In the genomic region with DNA sequence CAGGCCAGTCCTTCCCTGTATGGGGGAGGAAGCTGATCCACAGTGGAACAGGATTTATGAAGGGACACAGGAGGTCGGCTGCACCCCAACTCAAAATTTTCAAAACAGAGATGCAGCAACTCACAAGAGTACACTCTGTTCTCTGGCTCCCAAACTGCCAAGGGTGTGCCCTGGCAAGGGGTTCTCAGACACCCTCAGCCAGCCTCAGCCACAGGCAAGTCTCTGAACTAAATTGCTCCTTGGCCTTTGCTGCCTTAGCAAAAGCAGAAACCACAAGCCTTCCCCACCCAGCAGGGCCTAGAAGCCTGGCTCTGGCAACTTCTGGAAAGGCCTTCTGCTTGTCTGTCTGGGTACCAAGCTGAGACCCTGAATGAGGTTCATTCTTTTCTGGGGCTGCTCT, we compare ENCODE assay signal across 13 cellular contexts. TPM values are rescaled to one million over a fixed set of nuclear protein-coding genes. Genes with fewer than 3 reads are reported as not detected.
A peak's percentile ranks its signal among the peaks of the same experiment; 100 is the strongest.
DNase-seq lines count a peak whose midpoint lies in the region; ATAC-seq, FAIRE-seq and TF ChIP-seq lines count a peak whose summit lies in the region.
"Had no signal": no experiment of that assay in that cellular context is flagged by ENCODE, and none has a peak within 500 bp of the region (broad histone marks: within the 10 kb centered on the region; RNA-seq: fewer than 3 reads in every experiment).

No MANE protein-coding gene starts in this region.

- H3K4me2 ChIP-seq in HepG2 (ENCODE audit: low read depth, low read length), result no peak overlapping the region

- no peaks in the 10 kb centered on the region for H3K9me3 ChIP-seq in right lobe of liver
- no peaks in the 10 kb centered on the region for H3K9me3 ChIP-seq in HepG2 (ENCODE audit: low read length)
- no peaks in the 10 kb centered on the region for H3K9me3 ChIP-seq in left ventricle myocardium inferior (replicated peaks)
- no peaks in the 10 kb centered on the region for H3K9me3 ChIP-seq in aorta (ENCODE audit: control insufficient read depth, low read length)

- TF ChIP-seq CTCF in right lobe of liver (IDR thresholded peaks at IDR 0.05) (no peak), HepG2 (CRISPR knock-in tag; IDR thresholded peaks at IDR 0.05) (no peak), left ventricle myocardium inferior (IDR thresholded peaks at IDR 0.05; ENCODE audit: borderline replicate concordance) (no peak)

- no peaks in the 10 kb centered on the region for H4K20me1 ChIP-seq in HepG2 (ENCODE audit: insufficient read depth, low read length)

- FAIRE-seq in HepG2 (lab: Jason Lieb, UNC), result no peak
- FAIRE-seq: astrocyte, small intestine had no signal

- no peak overlapping the region for H3K4me3 Mint-ChIP-seq in stimulated activated effector memory CD8-positive, alpha-beta T cell treated with anti-CD3 and anti-CD28 coated beads, Interleukin-12 subunit alpha, Interleukin-12 subunit beta, amount 100 ng/mL, for 72 hours
- H3K4me3 Mint-ChIP-seq: activated T-cell treated with anti-CD3 and anti-CD28 coated beads, Interleukin-2, amount 50 U/mL, for 72 hours had no signal

- H3K4me1 Mint-ChIP-seq in stimulated activated effector memory CD8-positive, alpha-beta T cell treated with anti-CD3 and anti-CD28 coated beads, Interleukin-12 subunit alpha, Interleukin-12 subunit beta, amount 100 ng/mL, for 72 hours, result peaks cover 3% of the 10 kb centered on the region

- H3K79me2 ChIP-seq in HepG2 (ENCODE audit: insufficient read depth, low read length), result no peaks in the 10 kb centered on the region

- H3K27me3 ChIP-seq in right lobe of liver (no peaks in the 10 kb centered on the region), HepG2 (ENCODE audit: control insufficient read depth in 1 of 2, insufficient read depth in 2 of 2, low read length in 2 of 2) (peaks cover 19 to 54% of the 10 kb centered on the region in 2 experiments; a peak in 2 of 5 replicates), left ventricle myocardium inferior (ENCODE audit: low read depth) (no peaks in the 10 kb centered on the region), aorta (ENCODE audit: control insufficient read depth in 1 of 2, insufficient read depth in 2 of 2, low read length in 1 of 2) (no peaks in the 10 kb centered on the region)

- no peaks in the 10 kb centered on the region for H3K9me3 Mint-ChIP-seq in stimulated activated effector memory CD8-positive, alpha-beta T cell treated with anti-CD3 and anti-CD28 coated beads, Interleukin-12 subunit alpha, Interleukin-12 subunit beta, amount 100 ng/mL, for 72 hours

- H3K27ac Mint-ChIP-seq in stimulated activated effector memory CD8-positive, alpha-beta T cell treated with anti-CD3 and anti-CD28 coated beads, Interleukin-12 subunit alpha, Interleukin-12 subunit beta, amount 100 ng/mL, for 72 hours, result no peak overlapping the region
- H3K27ac Mint-ChIP-seq: activated T-cell treated with anti-CD3 and anti-CD28 coated beads, Interleukin-2, amount 50 U/mL, for 72 hours had no signal

- H3K27ac ChIP-seq in right lobe of liver, result no peak overlapping the region
- H3K27ac ChIP-seq in HepG2 (ENCODE audit: extremely low read length, insufficient read depth, low read length), result no peak overlapping the region
- peak overlapping the region; percentile 72 for H3K27ac ChIP-seq in left ventricle myocardium inferior (replicated peaks)
- H3K27ac ChIP-seq in aorta (ENCODE audit: low read depth in 1 of 2, low read length in 2 of 2), result peak overlapping the region in 1 of 2 donors; percentile 43

- no peaks in the 10 kb centered on the region for H3K36me3 Mint-ChIP-seq in stimulated activated effector memory CD8-positive, alpha-beta T cell treated with anti-CD3 and anti-CD28 coated beads, Interleukin-12 subunit alpha, Interleukin-12 subunit beta, amount 100 ng/mL, for 72 hours

- TF ChIP-seq POLR2A in right lobe of liver (IDR thresholded peaks at IDR 0.05), result no peak
- no peak for TF ChIP-seq POLR2A in HepG2 (IDR thresholded peaks at IDR 0.05; ENCODE audit: insufficient read depth in 1 of 2, low read depth in 2 of 2, low read length in 2 of 2)

- no peak overlapping the region for H3K9ac ChIP-seq in HepG2 (ENCODE audit: insufficient read depth, low read depth, low read length)

- DNase-seq in right lobe of liver, result no peak
- DNase-seq in HepG2 (ENCODE audit: low spot score), result no peak
- no peak for DNase-seq in left ventricle myocardium inferior
- peak; percentile 93 for DNase-seq in posterior vena cava (ENCODE audit: low spot score)
- DNase-seq in aorta, result peak in 1 of 2 donors; percentile 69
- DNase-seq in NCI-H187 treated with DMSO at 0.1 percent for 48 hours (lab: John Stamatoyannopoulos, UW), result no peak
- no peak for DNase-seq in stimulated activated effector memory CD8-positive, alpha-beta T cell treated with anti-CD3 and anti-CD28 coated beads, Interleukin-12 subunit alpha, Interleukin-12 subunit beta, amount 100 ng/mL, for 72 hours (ENCODE audit: low spot score in 2 of 2)
- DNase-seq: activated T-cell treated with anti-CD3 and anti-CD28 coated beads, Interleukin-2, amount 50 U/mL, for 72 hours; COR-L47; small intestine; SW 1271 had no signal

- H3K4me3 ChIP-seq in right lobe of liver, result no peak overlapping the region
- H3K4me3 ChIP-seq in HepG2 (replicated peaks in 1 of 3; ENCODE audit: insufficient read depth in 1 of 3, low read depth in 2 of 3, low read length in 3 of 3), result no peak overlapping the region
- no peak overlapping the region for H3K4me3 ChIP-seq in left ventricle myocardium inferior
- H3K4me3 ChIP-seq in aorta (ENCODE audit: low read length in 2 of 2), result no peak overlapping the region

- TF ChIP-seq RAD21 in HepG2 (CRISPR knock-in tag; IDR thresholded peaks at IDR 0.05), result no peak

- peaks cover 0 to 3% (median 0%) of the 10 kb centered on the region in 4 donors for H3K4me1 ChIP-seq in right lobe of liver
- peaks cover 22% of the 10 kb centered on the region for H3K4me1 ChIP-seq in HepG2 (ENCODE audit: insufficient read depth, low read length)
- peaks cover 14% of the 10 kb centered on the region for H3K4me1 ChIP-seq in left ventricle myocardium inferior
- peaks cover 0 to 4% of the 10 kb centered on the region in 2 donors for H3K4me1 ChIP-seq in aorta (ENCODE audit: control insufficient read depth in 1 of 2, insufficient read depth in 2 of 2, low read length in 2 of 2)

- no CpG with 5 or more reads among the region's 1 CpG for WGBS in right lobe of liver (ENCODE audit: insufficient coverage, low coverage, low lambda C conversion rate, missing lambda C conversion rate)
- WGBS in HepG2 (ENCODE audit: low lambda C conversion rate), result 38% methylated on average over 1 of the region's 1 CpG
- WGBS in aorta, 2 donors, result 21 to 62% methylated on average over 1 of the region's 1 CpG

- TF ChIP-seq EP300 in HepG2 (IDR thresholded peaks at IDR 0.05; ENCODE audit: low read depth in 2 of 2, low read length in 2 of 2) (no peak), HepG2 (CRISPR knock-in tag; IDR thresholded peaks at IDR 0.05; ENCODE audit: borderline replicate concordance) (no peak)

- in situ Hi-C loops in HepG2 (cut with HindIII; ENCODE audit: extremely low pct_ligation_motif_present, low pct_unique_long_range_greater_than_20kb), result no loop called here

- CTCF ChIA-PET in HepG2 (lab: Yijun Ruan, JAX; ENCODE audit: low intra/inter-chr PET ratio, low total read pairs), result no interaction called here

- H3K36me3 ChIP-seq in right lobe of liver (no peaks in the 10 kb centered on the region), HepG2 (replicated peaks in 1 of 2; ENCODE audit: control insufficient read depth in 1 of 2, insufficient read depth in 2 of 2, low read length in 2 of 2) (no peaks in the 10 kb centered on the region), left ventricle myocardium inferior (no peaks in the 10 kb centered on the region), aorta (ENCODE audit: control insufficient read depth in 1 of 2, insufficient read depth in 2 of 2, low read length in 1 of 2) (no peaks in the 10 kb centered on the region)

- intact Hi-C loops in right lobe of liver (cut with DNase I) (no loop called here), HepG2 (cut with micrococcal nuclease; ENCODE audit: unreplicated experiment) (no loop called here), left ventricle myocardium inferior (cut with micrococcal nuclease) (no loop called here), posterior vena cava (cut with DNase I) (no loop called here), aorta (cut with DNase I) (no loop called here)

- POLR2A ChIA-PET in HepG2 (lab: Yijun Ruan, JAX), result interaction anchor here (2.0 to 3.4 kb wide), 2 partner anchors 33 to 37 kb away, joined by 8 to 14 read pairs; a partner anchor contains a TSS

- no TSS peak for BruUV-seq in HepG2 (replicated peaks; lab: Mats Ljungman, UMichigan)

- ATAC-seq in right lobe of liver (peak; percentile 41 to 65 (median 45)), HepG2 (no peak), aorta (ENCODE audit: low FRiP score) (peak; percentile 61), HG02759 (IDR thresholded peaks at IDR 0.05; ENCODE audit: unreplicated experiment) (no peak)
- ATAC-seq in stimulated activated effector memory CD8-positive, alpha-beta T cell treated with anti-CD3 and anti-CD28 coated beads, Interleukin-12 subunit alpha, Interleukin-12 subunit beta, amount 100 ng/mL, for 72 hours, result no peak
- ATAC-seq: activated T-cell treated with anti-CD3 and anti-CD28 coated beads, Interleukin-2, amount 50 U/mL, for 72 hours had no signal

- H2AFZ ChIP-seq in HepG2 (ENCODE audit: low read length), result no peak overlapping the region

RNA-seq across cellular contexts. Expression of a gene that starts 36.6 kb away (rescaled TPM):
- total RNA-seq in right lobe of liver (100 to 1,000 TPM; 185 to 656 (median 388) TPM), HepG2 (2016; rRNA removed; fragmentation: Illumina TruSeq; extraction: Trizol) (192 and 268 TPM in 2 replicates), left ventricle myocardium inferior (193 TPM), posterior vena cava (1,000 to 10,000 TPM in 1 of 2 donors, 100 to 1,000 TPM in 1; 742 to 1,258 TPM), aorta (1,000 to 10,000 TPM in 1 of 2 donors, 100 to 1,000 TPM in 1; 271 to 1,049 TPM)
- 40.2 and 44.0 TPM in 2 replicates for total RNA-seq in HepG2 (2016; cell fraction: cytosol; rRNA removed; fragmentation: Illumina TruSeq; extraction: Trizol; ENCODE audit: low read depth)
- 176 and 281 TPM in 2 replicates for total RNA-seq in HepG2 (2016; cell fraction: insoluble cytoplasmic fraction; rRNA removed; fragmentation: Illumina TruSeq; extraction: Trizol)
- 165 and 177 TPM in 2 replicates for total RNA-seq in HepG2 (2016; cell fraction: membrane; rRNA removed; fragmentation: Illumina TruSeq; extraction: Trizol)
- 193 and 207 TPM in 2 replicates for total RNA-seq in HepG2 (2016; cell fraction: nucleus; rRNA removed; fragmentation: Illumina TruSeq; extraction: Trizol)
- polyA plus RNA-seq in HepG2 (2011; rRNA removed) (192 and 237 TPM in 2 replicates), aorta (100 to 1,000 TPM; 150 to 580 TPM)
- 193 and 210 TPM in 2 replicates for polyA plus RNA-seq in HepG2 (2011; cell fraction: cytosol; rRNA removed)
- 241 and 269 TPM in 2 replicates for polyA plus RNA-seq in HepG2 (2011; cell fraction: nucleus; rRNA removed)
- polyA plus RNA-seq in HepG2 (2012), result 158 and 213 TPM in 2 replicates
- 33.6 and 36.3 TPM in 2 replicates for polyA plus RNA-seq in HepG2 (2016; cell fraction: cytosol; fragmentation: Illumina TruSeq; extraction: Trizol; ENCODE audit: low read depth)
- polyA plus RNA-seq in HepG2 (2016; cell fraction: insoluble cytoplasmic fraction; fragmentation: Illumina TruSeq; extraction: Trizol; ENCODE audit: low read depth), result 232 and 273 TPM in 2 replicates
- polyA plus RNA-seq in HepG2 (2016; cell fraction: membrane; fragmentation: Illumina TruSeq; extraction: Trizol; ENCODE audit: low read depth), result 112 and 122 TPM in 2 replicates
- polyA plus RNA-seq in HepG2 (2016; cell fraction: nucleus; fragmentation: Illumina TruSeq; extraction: Trizol; ENCODE audit: insufficient read depth, low read depth), result 333 and 350 TPM in 2 replicates
- polyA minus RNA-seq in HepG2 (2011; rRNA and poly(A)+ RNA removed; ENCODE audit: low replicate concordance), result 88.5 and 225 TPM in 2 replicates
- 132 and 167 TPM in 2 replicates for polyA minus RNA-seq in HepG2 (2011; cell fraction: cytosol; rRNA and poly(A)+ RNA removed)
- polyA minus RNA-seq in HepG2 (2011; cell fraction: nucleus; rRNA and poly(A)+ RNA removed), result 162 and 170 TPM in 2 replicates

Comparison
In these comparisons a context has a peak if more than half of its experiments do, and no peak if none do; other contexts are left out.
1. ATAC-seq: peak in right lobe of liver (4 of 4) and aorta (single experiment); none in HepG2 (single experiment), stimulated activated effector memory CD8-positive, alpha-beta T cell treated with anti-CD3 and anti-CD28 coated beads, Interleukin-12 subunit alpha, Interleukin-12 subunit beta, amount 100 ng/mL, for 72 hours (single experiment) and HG02759 (single experiment).